In genomic region chr13:25301347-25302113, GRCh38 we compare ENCODE assay signal across 1 cellular context.
TF ChIP-seq lines count a peak whose summit lies in the region.

TSS of gene NUP58 (plus strand) at chr13:25301625. CDS start at chr13:25301774, 149 bp downstream.

TF ChIP-seq in H1, 55 proteins besides CTCF, POLR2A, EP300 and RAD21 (continued from another document):
- TF ChIP-seq HDAC2 (IDR thresholded peaks at IDR 0.05; ENCODE audit: borderline replicate concordance in 1 of 2, low read depth in 2 of 2, low read length in 2 of 2) (peak; percentile 96 to 97; a peak in 3 of 4 replicates), KDM4A (IDR thresholded peaks at IDR 0.05; ENCODE audit: low read depth, low read length, severe bottlenecking) (peak; percentile 88), TBP (IDR thresholded peaks at IDR 0.05; ENCODE audit: low read depth, low read length) (peak; percentile 67), FOSL1 (IDR thresholded peaks at IDR 0.05; ENCODE audit: insufficient read depth, low read depth, low read length) (no peak), POLR2AphosphoS5 (IDR thresholded peaks at IDR 0.05; ENCODE audit: low read depth, low read length) (peak; percentile 59; the same call in 1 of the 2 replicates), SIRT6 (IDR thresholded peaks at IDR 0.05; ENCODE audit: low read length) (no peak), SP2 (IDR thresholded peaks at IDR 0.05; ENCODE audit: low read length) (no peak), MAX (IDR thresholded peaks at IDR 0.05) (peak; percentile 66), TEAD4 (IDR thresholded peaks at IDR 0.05; ENCODE audit: low read depth, low read length) (peak; percentile 35; the same call in 1 of the 2 replicates), TCF12 (IDR thresholded peaks at IDR 0.05; ENCODE audit: low read depth, low read length) (no peak), TAF7 (optimal IDR thresholded peaks at IDR 0.05; ENCODE audit: borderline replicate concordance, low read depth, low read length) (peak; percentile 61), POU5F1 (IDR thresholded peaks at IDR 0.05; ENCODE audit: low read depth, low read length) (no peak), GABPA (IDR thresholded peaks at IDR 0.05; ENCODE audit: borderline replicate concordance, insufficient read depth, low read length) (no peak), CREB1 (IDR thresholded peaks at IDR 0.05) (peak; percentile 79), E2F6 (IDR thresholded peaks at IDR 0.05) (peak; percentile 70; the same call in 1 of the 2 replicates), EGR1 (IDR thresholded peaks at IDR 0.05; ENCODE audit: borderline replicate concordance, low read depth, low read length) (peak; percentile 76; the same call in 1 of the 2 replicates), SIN3A (conservative IDR thresholded peaks at IDR 0.05 in 1 of 2, IDR thresholded peaks at IDR 0.05 in 1 of 2; ENCODE audit: low read depth in 1 of 2, low read length in 2 of 2) (peak in 1 of 2 experiments; percentile 14; a peak in 1 of 4 replicates), PHF8 (conservative IDR thresholded peaks at IDR 0.05; ENCODE audit: low read depth, low read length) (peak; percentile 92), ASH2L (IDR thresholded peaks at IDR 0.05; ENCODE audit: low read length) (peak; percentile 96), SUZ12 (IDR thresholded peaks at IDR 0.05; ENCODE audit: low read length) (peak; percentile 53; the same call in 1 of the 2 replicates), KDM1A (IDR thresholded peaks at IDR 0.05; ENCODE audit: borderline replicate concordance, low read length) (no peak), RXRA (IDR thresholded peaks at IDR 0.05; ENCODE audit: insufficient read depth, low read depth, low read length) (no peak), TAF1 (IDR thresholded peaks at IDR 0.05; ENCODE audit: low read depth, low read length) (peak; percentile 70), YY1 (IDR thresholded peaks at IDR 0.05; ENCODE audit: low read depth, low read length) (no peak)
TF ChIP-seq in H1: peak in this region for 17.
